Comparison of ENCODE assay signal across 9 cellular contexts in the genomic region with DNA sequence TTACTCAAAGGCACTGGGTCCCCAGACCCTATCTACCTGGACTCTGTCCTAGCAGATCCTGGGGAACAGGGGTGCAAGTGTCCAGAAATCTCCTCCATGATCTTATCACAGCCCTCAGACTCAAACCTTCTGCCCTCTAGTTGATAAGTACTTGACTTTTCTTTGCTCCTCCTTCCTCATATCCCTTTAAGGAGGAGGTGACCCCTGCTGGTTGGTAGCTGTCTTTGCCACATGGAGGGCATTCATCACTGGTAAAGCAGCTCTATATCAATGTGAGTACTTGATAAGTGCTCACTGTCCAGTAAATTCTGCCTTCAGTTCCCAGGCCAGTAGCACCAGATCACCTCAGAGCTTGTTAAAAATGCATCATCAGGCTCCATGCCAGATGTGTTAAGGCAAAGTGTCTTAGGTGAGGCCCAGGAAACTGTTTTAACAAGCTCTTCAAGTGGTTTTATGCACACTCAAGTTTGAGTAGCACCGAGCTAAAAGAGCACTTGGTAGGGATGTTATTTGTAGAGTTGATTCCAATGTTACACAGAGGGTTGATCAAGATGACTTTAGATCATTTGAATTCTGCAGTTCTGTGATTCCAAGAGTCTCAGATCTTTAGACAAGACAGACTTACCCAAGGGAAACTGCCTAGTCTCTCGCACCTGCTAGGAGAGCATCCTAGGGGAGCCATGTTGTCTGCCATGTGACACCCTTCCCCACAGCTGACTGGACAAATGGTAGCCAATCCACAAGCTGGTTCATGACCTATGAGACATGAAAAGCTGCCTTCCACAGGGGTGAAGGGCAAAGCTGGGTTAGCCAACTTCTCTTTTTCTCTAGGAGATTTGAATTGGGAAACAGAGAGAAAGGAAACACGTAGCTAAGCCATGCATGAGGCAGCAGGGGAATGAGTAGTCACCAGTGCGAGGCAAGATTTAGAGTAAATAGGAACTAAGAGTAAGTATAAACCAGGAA. TPM values are rescaled to one million over a fixed set of nuclear protein-coding genes. Genes with fewer than 3 reads are reported as not detected.
DNase-seq lines count a peak whose midpoint lies in the region; ATAC-seq, FAIRE-seq and TF ChIP-seq lines count a peak whose summit lies in the region.
"Had no signal": no experiment of that assay in that cellular context is flagged by ENCODE, and none has a peak within 500 bp of the region (broad histone marks: within the 10 kb centered on the region; RNA-seq: fewer than 3 reads in every experiment).

No MANE protein-coding gene starts in this region.

- no peaks in the 10 kb centered on the region for H3K79me2 ChIP-seq in K562 (ENCODE audit: control insufficient read depth, insufficient read depth, low read length)

- TF ChIP-seq POLR2A in K562 (conservative IDR thresholded peaks at IDR 0.05) (no peak), sigmoid colon (IDR thresholded peaks at IDR 0.05) (no peak)

- no peak overlapping the region for H3K4me3 Mint-ChIP-seq in immature natural killer cell

- peak; percentile 77 to 83 (median 80) for TF ChIP-seq CTCF in K562 (IDR thresholded peaks at IDR 0.05 in 2 of 3, conservative IDR thresholded peaks at IDR 0.05 in 1 of 3; ENCODE audit: insufficient read depth in 2 of 3, low read depth in 1 of 3, low read length in 3 of 3)
- peak in 1 of 4 experiments; percentile 9 for TF ChIP-seq CTCF in sigmoid colon (IDR thresholded peaks at IDR 0.05)

- no peak; the same call in 1 of the 2 replicates for TF ChIP-seq EP300 in K562 (IDR thresholded peaks at IDR 0.05; ENCODE audit: low read length)
- TF ChIP-seq EP300 in sigmoid colon (IDR thresholded peaks at IDR 0.05): peak in 1 of 4 donors; percentile 64

- POLR2A ChIA-PET in K562 (lab: Yijun Ruan, JAX): interaction anchor here (0.8 to 1.7 kb wide), 5 partner anchors 12 to 26 kb away, joined by 3 to 9 read pairs (median 3); no protein-coding TSS in a partner anchor

- TF ChIP-seq RAD21 in K562 (CRISPR knock-in tag; conservative IDR thresholded peaks at IDR 0.05 in 1 of 2, IDR thresholded peaks at IDR 0.05 in 1 of 2): peak; percentile 72 to 78

- no peak overlapping the region for H3K4me3 ChIP-seq in K562
- H3K4me3 ChIP-seq in sigmoid colon: no peak overlapping the region

- H3K36me3 ChIP-seq in K562 (ENCODE audit: control insufficient read depth, insufficient read depth, low read length): no peaks in the 10 kb centered on the region
- no peaks in the 10 kb centered on the region for H3K36me3 ChIP-seq in sigmoid colon

- H3K27me3 Mint-ChIP-seq in immature natural killer cell (ENCODE audit: low read depth in 3 of 3): peaks cover 3 to 6% (median 4%) of the 10 kb centered on the region in 3 donors

- no peak overlapping the region for H3K4me2 ChIP-seq in K562 (ENCODE audit: insufficient read depth, low read length)

- H3K27ac ChIP-seq in K562 (ENCODE audit: extremely low read depth, low read depth, low read length) (no peak overlapping the region), sigmoid colon (peak overlapping the region in 1 of 4 donors; percentile 32)

- H2AFZ ChIP-seq in K562 (ENCODE audit: low read depth, low read length): no peak overlapping the region

- CTCF ChIA-PET in K562 (lab: Yijun Ruan, JAX; ENCODE audit: low intra/inter-chr PET ratio): interaction anchor here (0.6 kb wide), 1 partner anchor 221 kb away, joined by 3 read pairs; no protein-coding TSS in a partner anchor

- intact Hi-C loops in K562 (cut with micrococcal nuclease) (loop anchor here (5.0 kb wide), 1 partner anchor 90 kb away; no protein-coding TSS in a partner anchor), sigmoid colon (cut with DNase I) (no loop called here)

- no peaks in the 10 kb centered on the region for H3K9me3 Mint-ChIP-seq in immature natural killer cell

- peak; percentile 88 for FAIRE-seq in K562 (lab: Jason Lieb, UNC)

- H4K20me1 ChIP-seq in K562 (replicated peaks; ENCODE audit: control insufficient read depth, insufficient read depth, low read length): no peaks in the 10 kb centered on the region; the same call in 1 of the 2 replicates

- H3K9me1 ChIP-seq in K562 (ENCODE audit: control insufficient read depth, insufficient read depth, low read length): no peaks in the 10 kb centered on the region

- peaks cover 8 to 9% of the 10 kb centered on the region in 2 donors for H3K4me1 Mint-ChIP-seq in immature natural killer cell

- peaks cover 4 to 25% of the 10 kb centered on the region in 2 experiments; a peak in 4 of 5 replicates for H3K27me3 ChIP-seq in K562 (ENCODE audit: control insufficient read depth in 2 of 2, insufficient read depth in 2 of 2, low read length in 2 of 2)
- peaks cover 0 to 3% (median 0%) of the 10 kb centered on the region in 3 donors for H3K27me3 ChIP-seq in sigmoid colon

- peak overlapping the region in 1 of 6 donors; percentile 46 for H3K27ac Mint-ChIP-seq in immature natural killer cell

- DNase-seq in AML-193 (lab: John Stamatoyannopoulos, UW) (peak; percentile 99 to 100), M059J (ENCODE audit: low read depth) (peak; percentile 54), SIG-M5 (lab: John Stamatoyannopoulos, UW) (peak; percentile 77), K562 (ENCODE audit: extremely low read depth in 1 of 4, low spot score in 3 of 4) (peak; percentile 62 to 72 (median 67)), immature natural killer cell (peak; percentile 29 to 56 (median 42)), sigmoid colon (no peak)
- peak; percentile 33 for DNase-seq in stimulated activated CD8-positive, alpha-beta memory T cell treated with anti-CD3 and anti-CD28 coated beads, Interleukin-12 subunit alpha, Interleukin-12 subunit beta, amount 100 ng/mL, for 1 hour (ENCODE audit: low read depth)

- H3K36me3 Mint-ChIP-seq in immature natural killer cell: no peaks in the 10 kb centered on the region

- no peaks in the 10 kb centered on the region for H3K9me3 ChIP-seq in K562 (replicated peaks; ENCODE audit: control insufficient read depth, insufficient read depth, low read depth, low read length)
- no peaks in the 10 kb centered on the region for H3K9me3 ChIP-seq in sigmoid colon

- BruUV-seq in K562 (replicated peaks; lab: Mats Ljungman, UMichigan): no TSS peak

- WGBS in K562 (ENCODE audit: insufficient coverage, low coverage, missing lambda C conversion rate): 4% methylated on average over 4 of the region's 4 CpGs
- 60 to 75% methylated on average over 4 of the region's 4 CpGs for WGBS in sigmoid colon, 2 donors

- in situ Hi-C loops in K562 (cut with MboI): no loop called here

- H3K9ac ChIP-seq in K562 (ENCODE audit: insufficient read depth in 1 of 2, low read depth in 2 of 2, low read length in 2 of 2): no peak overlapping the region

- H3K4me1 ChIP-seq in K562 (replicated peaks in 1 of 2; ENCODE audit: control insufficient read depth in 2 of 2, insufficient read depth in 2 of 2, low read length in 2 of 2): peaks cover 0 to 4% of the 10 kb centered on the region in 2 experiments; a peak in 3 of 5 replicates
- H3K4me1 ChIP-seq in sigmoid colon: no peaks in the 10 kb centered on the region

- ATAC-seq in GM18502 (IDR thresholded peaks at IDR 0.05; ENCODE audit: poor library complexity, unreplicated experiment) (peak; percentile 71), K562 (peak; percentile 91)

RNA-seq across cellular contexts. Expression of a gene that starts 18.6 kb away (rescaled TPM):
- total RNA-seq in M059J (2014; rRNA removed; shearing (Covaris generic)): not detected in 2 replicates
- 1.7 and 1.9 TPM in 2 replicates for total RNA-seq in K562 (2011; cell fraction: chromatin; rRNA removed; ENCODE audit: low replicate concordance)
- total RNA-seq in K562 (2011; cell fraction: nucleolus; rRNA removed): 2.0 and 4.3 TPM in 2 replicates
- 3.6 and 4.0 TPM in 2 replicates for total RNA-seq in K562 (2011; cell fraction: nucleoplasm; rRNA removed)
- total RNA-seq in K562 (2014; rRNA removed) (1.8 and 2.6 TPM in 2 replicates), K562 (2014; rRNA removed; fragmentation: Illumina TruSeq; extraction: Trizol) (1.2 and 1.4 TPM in 2 replicates), K562 (2015; rRNA removed; fragmentation: Illumina TruSeq; extraction: Trizol) (0.62 and 0.64 TPM in 2 replicates), K562 (2021) (1.9 and 2.2 TPM in 2 replicates), sigmoid colon (not detected)
- polyA plus RNA-seq in K562 (2011; rRNA removed) (0.34 and 0.86 TPM in 2 replicates), K562 (2014; fragmentation: Illumina TruSeq; extraction: Trizol) (2.9 and 3.3 TPM in 2 replicates), K562 (2014; fragmentation: Nextera tagmentation; extraction: Ambion mirVana) (under 1 TPM; 0.20 to 0.27 TPM), K562 (2014; rRNA removed) (1.3 and 1.6 TPM in 2 replicates), immature natural killer cell (1 to 10 TPM in 1 of 3 donors, under 1 TPM in 1, not detected in 1; 0.89 to 1.2 TPM), sigmoid colon (1 to 10 TPM in 1 of 3 donors, not detected in 2; 3.7 TPM)
- polyA plus RNA-seq in K562 (2011; cell fraction: cytosol; rRNA removed): 0.34 and 1.5 TPM in 2 replicates
- 0.11 and 0.46 TPM in 2 replicates for polyA plus RNA-seq in K562 (2011; cell fraction: nucleus; rRNA removed)
- 2.1 and 7.3 TPM in 2 replicates for polyA plus RNA-seq in K562 (2012)
- 0.39 and 1.2 TPM in 2 replicates for polyA minus RNA-seq in K562 (2011; rRNA and poly(A)+ RNA removed)
- polyA minus RNA-seq in K562 (2011; cell fraction: cytosol; rRNA and poly(A)+ RNA removed): 0.76 TPM in 1 of 2 replicates, not detected in the other
- 0.11 and 0.54 TPM in 2 replicates for polyA minus RNA-seq in K562 (2011; cell fraction: nucleus; rRNA and poly(A)+ RNA removed)

RNA-seq across cellular contexts. Expression of a gene that starts 19.4 kb away (rescaled TPM):
- total RNA-seq in M059J (2014; rRNA removed; shearing (Covaris generic)): not detected in 2 replicates
- not detected in 2 replicates for total RNA-seq in K562 (2011; cell fraction: chromatin; rRNA removed; ENCODE audit: low replicate concordance)
- total RNA-seq in K562 (2011; cell fraction: nucleolus; rRNA removed): not detected in 2 replicates
- not detected in 2 replicates for total RNA-seq in K562 (2011; cell fraction: nucleoplasm; rRNA removed)
- total RNA-seq in K562 (2014; rRNA removed) (not detected in 2 replicates), K562 (2014; rRNA removed; fragmentation: Illumina TruSeq; extraction: Trizol) (not detected in 2 replicates), K562 (2015; rRNA removed; fragmentation: Illumina TruSeq; extraction: Trizol) (not detected in 2 replicates), K562 (2021) (not detected in 2 replicates), sigmoid colon (1 to 10 TPM in 3 of 4 donors, not detected in 1; 1.6 to 3.6 (median 3.3) TPM)
- polyA plus RNA-seq in K562 (2011; rRNA removed) (not detected in 2 replicates), K562 (2014; fragmentation: Illumina TruSeq; extraction: Trizol) (not detected in 2 replicates), K562 (2014; fragmentation: Nextera tagmentation; extraction: Ambion mirVana) (not detected), K562 (2014; rRNA removed) (not detected in 2 replicates), immature natural killer cell (not detected), sigmoid colon (1 to 10 TPM in 2 of 3 donors, under 1 TPM in 1; 0.83 to 7.4 (median 4.2) TPM)
- not detected in 2 replicates for polyA plus RNA-seq in K562 (2011; cell fraction: cytosol; rRNA removed)
- not detected in 2 replicates for polyA plus RNA-seq in K562 (2011; cell fraction: nucleus; rRNA removed)
- not detected in 2 replicates for polyA plus RNA-seq in K562 (2012)
- not detected in 2 replicates for polyA minus RNA-seq in K562 (2011; rRNA and poly(A)+ RNA removed)
- not detected in 2 replicates for polyA minus RNA-seq in K562 (2011; cell fraction: cytosol; rRNA and poly(A)+ RNA removed)
- polyA minus RNA-seq in K562 (2011; cell fraction: nucleus; rRNA and poly(A)+ RNA removed): not detected in 2 replicates

RNA-seq across cellular contexts. Expression of a gene that starts 28.2 kb away (rescaled TPM):
- total RNA-seq in M059J (2014; rRNA removed; shearing (Covaris generic)): not detected in 2 replicates
- total RNA-seq in K562 (2011; cell fraction: chromatin; rRNA removed; ENCODE audit: low replicate concordance): not detected in 2 replicates
- not detected in 2 replicates for total RNA-seq in K562 (2011; cell fraction: nucleolus; rRNA removed)
- not detected in 2 replicates for total RNA-seq in K562 (2011; cell fraction: nucleoplasm; rRNA removed)
- total RNA-seq in K562 (2014; rRNA removed): not detected in 2 replicates
- total RNA-seq in K562 (2014; rRNA removed; fragmentation: Illumina TruSeq; extraction: Trizol): not detected in 2 replicates
- not detected in 2 replicates for total RNA-seq in K562 (2015; rRNA removed; fragmentation: Illumina TruSeq; extraction: Trizol)
- total RNA-seq in K562 (2021): not detected in 2 replicates
- polyA plus RNA-seq in K562 (2011; rRNA removed): not detected in 2 replicates
- not detected in 2 replicates for polyA plus RNA-seq in K562 (2011; cell fraction: cytosol; rRNA removed)
- polyA plus RNA-seq in K562 (2011; cell fraction: nucleus; rRNA removed): not detected in 2 replicates
- not detected in 2 replicates for polyA plus RNA-seq in K562 (2012)
- polyA plus RNA-seq in K562 (2014; fragmentation: Illumina TruSeq; extraction: Trizol): not detected in 2 replicates
- polyA plus RNA-seq in K562 (2014; fragmentation: Nextera tagmentation; extraction: Ambion mirVana): not detected
- polyA plus RNA-seq in K562 (2014; rRNA removed): not detected in 2 replicates
- not detected in 2 replicates for polyA minus RNA-seq in K562 (2011; rRNA and poly(A)+ RNA removed)
- not detected in 2 replicates for polyA minus RNA-seq in K562 (2011; cell fraction: cytosol; rRNA and poly(A)+ RNA removed)
- polyA minus RNA-seq in K562 (2011; cell fraction: nucleus; rRNA and poly(A)+ RNA removed): not detected in 2 replicates
- polyA plus RNA-seq in immature natural killer cell: 1 to 10 TPM in 2 of 3 donors, not detected in 1; 2.4 to 6.2 TPM
- 1 to 10 TPM in 1 of 4 donors, not detected in 3; 3.3 TPM for total RNA-seq in sigmoid colon
- polyA plus RNA-seq in sigmoid colon: under 1 TPM in 1 of 3 donors, not detected in 2; 0.48 TPM
- total RNA-seq: skeletal muscle tissue had no signal

RNA-seq across cellular contexts. Expression of a gene that starts 45.8 kb away (rescaled TPM):
- total RNA-seq in M059J (2014; rRNA removed; shearing (Covaris generic)): not detected in 2 replicates
- total RNA-seq in K562 (2011; cell fraction: chromatin; rRNA removed; ENCODE audit: low replicate concordance): not detected in 2 replicates
- not detected in 2 replicates for total RNA-seq in K562 (2011; cell fraction: nucleolus; rRNA removed)
- not detected in 2 replicates for total RNA-seq in K562 (2011; cell fraction: nucleoplasm; rRNA removed)
- total RNA-seq in K562 (2014; rRNA removed): not detected in 2 replicates
- not detected in 2 replicates for total RNA-seq in K562 (2014; rRNA removed; fragmentation: Illumina TruSeq; extraction: Trizol)
- total RNA-seq in K562 (2015; rRNA removed; fragmentation: Illumina TruSeq; extraction: Trizol): not detected in 2 replicates
- not detected in 2 replicates for total RNA-seq in K562 (2021)
- polyA plus RNA-seq in K562 (2011; rRNA removed): not detected in 2 replicates
- not detected in 2 replicates for polyA plus RNA-seq in K562 (2011; cell fraction: cytosol; rRNA removed)
- polyA plus RNA-seq in K562 (2011; cell fraction: nucleus; rRNA removed): not detected in 2 replicates
- polyA plus RNA-seq in K562 (2012): not detected in 2 replicates
- polyA plus RNA-seq in K562 (2014; fragmentation: Illumina TruSeq; extraction: Trizol): not detected in 2 replicates
- not detected for polyA plus RNA-seq in K562 (2014; fragmentation: Nextera tagmentation; extraction: Ambion mirVana)
- not detected in 2 replicates for polyA plus RNA-seq in K562 (2014; rRNA removed)
- polyA minus RNA-seq in K562 (2011; rRNA and poly(A)+ RNA removed): not detected in 2 replicates
- polyA minus RNA-seq in K562 (2011; cell fraction: cytosol; rRNA and poly(A)+ RNA removed): not detected in 2 replicates
- not detected in 2 replicates for polyA minus RNA-seq in K562 (2011; cell fraction: nucleus; rRNA and poly(A)+ RNA removed)
- polyA plus RNA-seq in immature natural killer cell: not detected
- total RNA-seq in sigmoid colon: not detected
- under 1 TPM in 1 of 3 donors, not detected in 2; 0.22 TPM for polyA plus RNA-seq in sigmoid colon
- total RNA-seq: skeletal muscle tissue had no signal
